8 cellular contexts compared by ENCODE assay signal in the genomic region with DNA sequence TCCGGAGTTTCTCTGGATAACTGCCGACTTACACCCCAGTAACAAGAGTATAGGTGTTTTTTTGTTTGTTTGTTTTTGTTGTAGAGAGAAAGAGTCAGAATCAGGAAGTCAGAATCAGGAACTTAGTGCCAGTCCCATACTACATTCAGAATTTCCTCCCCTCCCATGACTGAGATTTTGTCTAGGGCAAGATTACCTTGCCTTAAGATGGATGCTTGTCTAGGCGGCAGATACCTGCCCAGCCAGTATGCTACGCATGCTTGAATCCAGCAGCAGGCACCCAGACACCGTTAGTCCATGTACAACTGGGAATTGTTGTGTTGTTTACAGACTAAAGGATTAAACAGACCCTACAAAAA. TPM values are rescaled to one million over a fixed set of nuclear protein-coding genes. Genes with fewer than 3 reads are reported as not detected.
A peak's percentile ranks its signal among the peaks of the same experiment; 100 is the strongest.
DNase-seq lines count a peak whose midpoint lies in the region; ATAC-seq and TF ChIP-seq lines count a peak whose summit lies in the region.

No MANE protein-coding gene starts in this region.

- peak; percentile 10 for DNase-seq in HEK293T (ENCODE audit: extremely low spot score)
- DNase-seq in SK-N-DZ (ENCODE audit: low spot score): peak; percentile 67
- DNase-seq in epithelial cell of prostate (ENCODE audit: low read depth, low spot score): peak; percentile 6
- peak; percentile 34 for DNase-seq in neural progenitor cell (ENCODE audit: low spot score)
- DNase-seq in T1000 (lab: John Stamatoyannopoulos, UW): no peak
- no peak for DNase-seq in AG08395 (ENCODE audit: low spot score)

- H3K27me3 ChIP-seq in ACC112 (ENCODE audit: insufficient read depth, low read length) (no peaks in the 10 kb centered on the region), neural progenitor cell (no peaks in the 10 kb centered on the region)

- no peaks in the 10 kb centered on the region for H3K9me3 ChIP-seq in neural progenitor cell (ENCODE audit: low read depth)

- peaks cover 83% of the 10 kb centered on the region for H3K4me1 Mint-ChIP-seq in neural progenitor cell

- peak overlapping the region; percentile 98 for H3K27ac Mint-ChIP-seq in neural progenitor cell

- H3K27ac ChIP-seq in ACC112 (ENCODE audit: low read depth, low read length): peak overlapping the region; percentile 63
- H3K27ac ChIP-seq in epithelial cell of prostate: peak overlapping the region; percentile 59
- peak overlapping the region; percentile 96 for H3K27ac ChIP-seq in neural progenitor cell

- H3K36me3 Mint-ChIP-seq in neural progenitor cell: peaks cover 43% of the 10 kb centered on the region

- H3K36me3 ChIP-seq in ACC112 (ENCODE audit: insufficient read depth, low read length): peaks cover 60% of the 10 kb centered on the region
- peaks cover 32% of the 10 kb centered on the region for H3K36me3 ChIP-seq in neural progenitor cell

- H3K27me3 Mint-ChIP-seq in neural progenitor cell (ENCODE audit: insufficient read depth, low read depth): peaks cover 5% of the 10 kb centered on the region

- TF ChIP-seq CTCF in neural progenitor cell (IDR thresholded peaks at IDR 0.05): no peak

- H3K4me3 ChIP-seq in ACC112 (ENCODE audit: low read depth, low read length): peak overlapping the region; percentile 77
- H3K4me3 ChIP-seq in neural progenitor cell: peak overlapping the region; percentile 37

- CTCF ChIA-PET in HEK293T (lab: Yijun Ruan, JAX): interaction anchor here (1.0 to 1.1 kb wide), 3 partner anchors 11 to 45 kb away, joined by 3 to 10 read pairs (median 7); no protein-coding TSS in a partner anchor

- H3K4me3 Mint-ChIP-seq in neural progenitor cell: peak overlapping the region; percentile 77

- H3K4me1 ChIP-seq in ACC112 (ENCODE audit: control insufficient read depth, insufficient read depth, low read length, unreplicated experiment) (peaks cover 53% of the 10 kb centered on the region), neural progenitor cell (peaks cover 83% of the 10 kb centered on the region)

- peaks cover 50% of the 10 kb centered on the region for H4K20me1 ChIP-seq in neural progenitor cell (ENCODE audit: low read depth)

- no peaks in the 10 kb centered on the region for H3K9me3 Mint-ChIP-seq in neural progenitor cell

- H3K4me2 ChIP-seq in neural progenitor cell: peak overlapping the region; percentile 70

- no peak for ATAC-seq in HG02588 (IDR thresholded peaks at IDR 0.05; ENCODE audit: unreplicated experiment)

- POLR2A ChIA-PET in HEK293T (lab: Yijun Ruan, JAX): interaction anchor here (0.9 kb wide), 1 partner anchor 52 kb away, joined by 3 read pairs; no protein-coding TSS in a partner anchor

- H3F3A ChIP-seq in neural progenitor cell (ENCODE audit: low read depth): peaks cover 89% of the 10 kb centered on the region

- H3K79me2 ChIP-seq in ACC112 (ENCODE audit: control insufficient read depth, insufficient read depth, low read length, unreplicated experiment) (peaks cover 88% of the 10 kb centered on the region), neural progenitor cell (ENCODE audit: low read depth) (peaks cover 90% of the 10 kb centered on the region)

- H2AFZ ChIP-seq in ACC112 (ENCODE audit: low read length, unreplicated experiment) (peak overlapping the region; percentile 56), neural progenitor cell (replicated peaks) (peak overlapping the region; percentile 55)

- peak overlapping the region; percentile 80 for H3K9ac ChIP-seq in neural progenitor cell

TF ChIP-seq in HEK293T, 16 proteins besides CTCF, POLR2A, EP300 and RAD21:
- TF ChIP-seq FOXA1 (IDR thresholded peaks at IDR 0.05): no peak
- no peak for TF ChIP-seq BHLHE40 (IDR thresholded peaks at IDR 0.05; ENCODE audit: borderline replicate concordance)
- TF ChIP-seq HDGF (IDR thresholded peaks at IDR 0.05; ENCODE audit: borderline replicate concordance): no peak
- TF ChIP-seq LEF1 (IDR thresholded peaks at IDR 0.05; ENCODE audit: borderline replicate concordance): no peak
- TF ChIP-seq ZNF384 (IDR thresholded peaks at IDR 0.05): no peak
- TF ChIP-seq, protein P1, sequence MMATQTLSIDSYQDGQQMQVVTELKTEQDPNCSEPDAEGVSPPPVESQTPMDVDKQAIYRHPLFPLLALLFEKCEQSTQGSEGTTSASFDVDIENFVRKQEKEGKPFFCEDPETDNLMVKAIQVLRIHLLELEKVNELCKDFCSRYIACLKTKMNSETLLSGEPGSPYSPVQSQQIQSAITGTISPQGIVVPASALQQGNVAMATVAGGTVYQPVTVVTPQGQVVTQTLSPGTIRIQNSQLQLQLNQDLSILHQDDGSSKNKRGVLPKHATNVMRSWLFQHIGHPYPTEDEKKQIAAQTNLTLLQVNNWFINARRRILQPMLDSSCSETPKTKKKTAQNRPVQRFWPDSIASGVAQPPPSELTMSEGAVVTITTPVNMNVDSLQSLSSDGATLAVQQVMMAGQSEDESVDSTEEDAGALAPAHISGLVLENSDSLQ (IDR thresholded peaks at IDR 0.05): no peak
- TF ChIP-seq CTBP1 (IDR thresholded peaks at IDR 0.05; ENCODE audit: borderline replicate concordance): no peak
- no peak for TF ChIP-seq FOXM1 (IDR thresholded peaks at IDR 0.05; ENCODE audit: borderline replicate concordance)
- no peak for TF ChIP-seq SUZ12 (IDR thresholded peaks at IDR 0.05)
- TF ChIP-seq ELF4 (IDR thresholded peaks at IDR 0.05): no peak
- no peak for TF ChIP-seq NFRKB (IDR thresholded peaks at IDR 0.05)
- no peak for TF ChIP-seq SP1 (IDR thresholded peaks at IDR 0.05)
- TF ChIP-seq FOXK2 (IDR thresholded peaks at IDR 0.05): no peak
- no peak for TF ChIP-seq TARDBP (IDR thresholded peaks at IDR 0.05)
- TF ChIP-seq L3MBTL2 (conservative IDR thresholded peaks at IDR 0.05): no peak
- TF ChIP-seq ARNT (IDR thresholded peaks at IDR 0.05): no peak

RNA-seq across cellular contexts. Expression of a gene that starts 6.1 kb away (rescaled TPM):
- 469 and 473 TPM in 2 replicates for polyA plus RNA-seq in SK-N-DZ (2014; cell fraction: cytosol; rRNA removed)
- 187 and 227 TPM in 2 replicates for polyA plus RNA-seq in SK-N-DZ (2014; cell fraction: nucleus; rRNA removed)
- 585 and 807 TPM in 2 replicates for total RNA-seq in neural progenitor cell (ENCODE audit: low replicate concordance)

RNA-seq across cellular contexts. Expression of a gene that starts 33.5 kb away (rescaled TPM):
- 28.3 and 32.8 TPM in 2 replicates for polyA plus RNA-seq in SK-N-DZ (2014; cell fraction: cytosol; rRNA removed)
- polyA plus RNA-seq in SK-N-DZ (2014; cell fraction: nucleus; rRNA removed): 11.1 and 16.1 TPM in 2 replicates
- total RNA-seq in neural progenitor cell (ENCODE audit: low replicate concordance): 17.9 and 19.6 TPM in 2 replicates

RNA-seq across cellular contexts. Expression of a gene that starts 33.6 kb away (rescaled TPM):
- 25.1 and 39.7 TPM in 2 replicates for polyA plus RNA-seq in SK-N-DZ (2014; cell fraction: cytosol; rRNA removed)
- 29.7 and 33.0 TPM in 2 replicates for polyA plus RNA-seq in SK-N-DZ (2014; cell fraction: nucleus; rRNA removed)
- total RNA-seq in neural progenitor cell (ENCODE audit: low replicate concordance): 14.8 and 21.2 TPM in 2 replicates

Comparison
In these comparisons a context has a peak if more than half of its experiments do, and no peak if none do; other contexts are left out.
1. DNase-seq: peak in HEK293T (single experiment), SK-N-DZ (single experiment), epithelial cell of prostate (single experiment) and neural progenitor cell (single experiment); none in T1000 (single experiment) and AG08395 (single experiment).
2. Peak in every context shown above with its lines, with median percentiles within 50 percentile points of each other: H3K27ac ChIP-seq.